Comparison of ENCODE assay signal across 8 cellular contexts in genomic region chr13:97109841-97110492, GRCh38.
A peak's percentile ranks its signal among the peaks of the same experiment; 100 is the strongest.
DNase-seq lines count a peak whose midpoint lies in the region; ATAC-seq, FAIRE-seq and TF ChIP-seq lines count a peak whose summit lies in the region.

No MANE protein-coding gene starts in this region.

- ATAC-seq in foreskin keratinocyte: peak; percentile 94

- FAIRE-seq in H54 (lab: Jason Lieb, UNC): peak; percentile 96

- H3K27ac ChIP-seq in foreskin keratinocyte (no peak overlapping the region), substantia nigra (ENCODE audit: low read depth, low read length, poor library complexity, severe bottlenecking) (peak overlapping the region; percentile 9)

- DNase-seq in EL (peak; percentile 89), H54 (ENCODE audit: insufficient read length, low spot score) (peak; percentile 89), LoVo (ENCODE audit: low spot score) (peak; percentile 80), SHP77 treated with DMSO at 0.1 percent for 48 hours (lab: John Stamatoyannopoulos, UW) (peak; percentile 92), activated gamma-delta T cell (lab: John Stamatoyannopoulos, UW) (peak; percentile 59), foreskin keratinocyte (peak; percentile 35 to 73), non-pigmented ciliary epithelial cell (ENCODE audit: low read depth) (peak; percentile 77), substantia nigra (lab: John Stamatoyannopoulos, UW) (peak; percentile 34 to 94 (median 83))

- H3K4me1 ChIP-seq in foreskin keratinocyte: no peaks in the 10 kb centered on the region

- no peak for TF ChIP-seq POLR2A in H54 (IDR thresholded peaks at IDR 0.05; ENCODE audit: low read depth, low read length)

- peak; percentile 99 for TF ChIP-seq CTCF in foreskin keratinocyte (conservative IDR thresholded peaks at IDR 0.05)

- H3K27me3 ChIP-seq in foreskin keratinocyte: no peaks in the 10 kb centered on the region
